ENCODE assay signal across 18 cellular contexts in genomic region chr13:40186636-40187323, GRCh38.
DNase-seq lines count a peak whose midpoint lies in the region; ATAC-seq and TF ChIP-seq lines count a peak whose summit lies in the region.
"Had no signal": no experiment of that assay in that cellular context is flagged by ENCODE, and none has a peak within 500 bp of the region (broad histone marks: within the 10 kb centered on the region; RNA-seq: fewer than 3 reads in every experiment).

No MANE protein-coding gene starts in this region.

- H3K4me1 ChIP-seq in CD8-positive, alpha-beta memory T cell (ENCODE audit: insufficient read depth, low read length), result peaks cover 78% of the 10 kb centered on the region
- H3K4me1 ChIP-seq in gastrocnemius medialis, result peaks cover 15 to 17% of the 10 kb centered on the region in 2 donors
- H3K4me1 ChIP-seq: SJSA1 had no signal

- no peak for TF ChIP-seq CTCF in natural killer cell (IDR thresholded peaks at IDR 0.05)
- no peak for TF ChIP-seq CTCF in gastrocnemius medialis (IDR thresholded peaks at IDR 0.05 in 4 of 5, conservative IDR thresholded peaks at IDR 0.05 in 1 of 5)

- in situ Hi-C loops in gastrocnemius medialis (cut with MboI; ENCODE audit: low sequenced_read_pairs in 4 of 4), result no loop called here

- H3K27me3 Mint-ChIP-seq in activated CD4-positive, alpha-beta T cell treated with anti-CD3 and anti-CD28 coated beads for 36 hours, result no peaks in the 10 kb centered on the region
- H3K27me3 Mint-ChIP-seq in CD8-positive, alpha-beta memory T cell, result peaks cover 0 to 1% of the 10 kb centered on the region in 2 donors
- H3K27me3 Mint-ChIP-seq in activated T-helper 2 cell treated with anti-CD3 and anti-CD28 coated beads, Interferon-gamma antibody, Interleukin-2, Interleukin-4, amounts not matched to agents 10 μg/mL and 5 μg/mL and 100 μg/mL, durations not matched to agents 14 hours and 24 hours and 36 hours (ENCODE audit: low read depth), result no peaks in the 10 kb centered on the region
- no peaks in the 10 kb centered on the region for H3K27me3 Mint-ChIP-seq in natural killer cell (ENCODE audit: low read depth in 2 of 2)

- intact Hi-C loops in activated CD4-positive, alpha-beta T cell treated with anti-CD3 and anti-CD28 coated beads for 36 hours (cut with DNase I, micrococcal nuclease), result loop anchor here in 1 of 2 experiments (2.0 to 5.0 kb wide), 6 partner anchors 36 to 476 kb away; no protein-coding TSS in a partner anchor
- intact Hi-C loops in activated T-helper 2 cell treated with anti-CD3 and anti-CD28 coated beads, Interferon-gamma antibody, Interleukin-2, Interleukin-4, amounts not matched to agents 10 μg/mL and 5 μg/mL and 100 μg/mL, durations not matched to agents 14 hours and 24 hours and 36 hours (cut with micrococcal nuclease), result no loop called here
- intact Hi-C loops in natural killer cell (cut with micrococcal nuclease), result no loop called here
- intact Hi-C loops in gastrocnemius medialis (cut with DNase I; ENCODE audit: low total_unique reads), result no loop called here

- no peak for DNase-seq in activated CD4-positive, alpha-beta T cell treated with anti-CD3 and anti-CD28 coated beads for 36 hours
- no peak for DNase-seq in activated CD4-positive, alpha-beta T cell treated with anti-CD3 and anti-CD28 coated beads, Interleukin-2, amount 50 U/mL, for 1 hour
- DNase-seq in CD8-positive, alpha-beta memory T cell, result peak in 1 of 5 donors; percentile 3
- no peak for DNase-seq in activated T-helper 2 cell treated with anti-CD3 and anti-CD28 coated beads, Interferon-gamma antibody, Interleukin-2, Interleukin-4, amounts not matched to agents 10 μg/mL and 5 μg/mL and 100 μg/mL, durations not matched to agents 14 hours and 24 hours and 36 hours (ENCODE audit: low spot score)
- DNase-seq in natural killer cell (no peak), gastrocnemius medialis (no peak), DMS53 (lab: John Stamatoyannopoulos, UW) (no peak), NCI-H524 (lab: John Stamatoyannopoulos, UW) (no peak)
- DNase-seq: HCEC 1CT, heart right ventricle, KBM-7, NCI-H2081 treated with DMSO at 0.1 percent for 48 hours, NCI-H526, nephron progenitor cell, OCI-M1, psoas muscle, upper lobe of right lung had no signal

- H3K27ac Mint-ChIP-seq in activated CD4-positive, alpha-beta T cell treated with anti-CD3 and anti-CD28 coated beads for 36 hours, result peak overlapping the region; percentile 73
- H3K27ac Mint-ChIP-seq in CD8-positive, alpha-beta memory T cell, result peak overlapping the region; percentile 68 to 96 (median 92)
- H3K27ac Mint-ChIP-seq in activated T-helper 2 cell treated with anti-CD3 and anti-CD28 coated beads, Interferon-gamma antibody, Interleukin-2, Interleukin-4, amounts not matched to agents 10 μg/mL and 5 μg/mL and 100 μg/mL, durations not matched to agents 14 hours and 24 hours and 36 hours, result peak overlapping the region; percentile 88
- peak overlapping the region in 1 of 2 donors; percentile 44 for H3K27ac Mint-ChIP-seq in natural killer cell
- H3K27ac Mint-ChIP-seq: nephron progenitor cell had no signal

- POLR2A ChIA-PET in activated CD4-positive, alpha-beta T cell treated with anti-CD3 and anti-CD28 coated beads for 36 hours (lab: Charles Lee), result no interaction called here
- POLR2A ChIA-PET in CD8-positive, alpha-beta memory T cell (lab: Charles Lee), result interaction anchor here (0.7 to 1.7 kb wide), 7 partner anchors 9 to 479 kb away, joined by 3 to 16 read pairs (median 3); no protein-coding TSS in a partner anchor

- H3K9me3 Mint-ChIP-seq in activated CD4-positive, alpha-beta T cell treated with anti-CD3 and anti-CD28 coated beads for 36 hours (ENCODE audit: low read depth), result no peaks in the 10 kb centered on the region
- H3K9me3 Mint-ChIP-seq in CD8-positive, alpha-beta memory T cell, result no peaks in the 10 kb centered on the region
- no peaks in the 10 kb centered on the region for H3K9me3 Mint-ChIP-seq in activated T-helper 2 cell treated with anti-CD3 and anti-CD28 coated beads, Interferon-gamma antibody, Interleukin-2, Interleukin-4, amounts not matched to agents 10 μg/mL and 5 μg/mL and 100 μg/mL, durations not matched to agents 14 hours and 24 hours and 36 hours
- H3K9me3 Mint-ChIP-seq in natural killer cell, result no peaks in the 10 kb centered on the region
- H3K9me3 Mint-ChIP-seq: nephron progenitor cell had no signal

- no peaks in the 10 kb centered on the region for H3K9me3 ChIP-seq in CD8-positive, alpha-beta memory T cell (ENCODE audit: low read length)
- no peaks in the 10 kb centered on the region for H3K9me3 ChIP-seq in gastrocnemius medialis
- H3K9me3 ChIP-seq: heart right ventricle, psoas muscle, SJSA1, upper lobe of right lung had no signal

- no peak for TF ChIP-seq POLR2A in gastrocnemius medialis (IDR thresholded peaks at IDR 0.05)

- peak overlapping the region; percentile 62 for H3K4me3 Mint-ChIP-seq in activated CD4-positive, alpha-beta T cell treated with anti-CD3 and anti-CD28 coated beads for 36 hours
- peak overlapping the region; percentile 44 to 85 (median 78) for H3K4me3 Mint-ChIP-seq in CD8-positive, alpha-beta memory T cell
- peak overlapping the region; percentile 23 for H3K4me3 Mint-ChIP-seq in activated T-helper 2 cell treated with anti-CD3 and anti-CD28 coated beads, Interferon-gamma antibody, Interleukin-2, Interleukin-4, amounts not matched to agents 10 μg/mL and 5 μg/mL and 100 μg/mL, durations not matched to agents 14 hours and 24 hours and 36 hours (ENCODE audit: low read depth)
- H3K4me3 Mint-ChIP-seq in natural killer cell, result peak overlapping the region; percentile 13
- H3K4me3 Mint-ChIP-seq: nephron progenitor cell had no signal

- no peak overlapping the region for H3K27ac ChIP-seq in CD8-positive, alpha-beta memory T cell (ENCODE audit: low read depth, low read length)
- H3K27ac ChIP-seq in gastrocnemius medialis, result no peak overlapping the region
- H3K27ac ChIP-seq: psoas muscle, SJSA1, upper lobe of right lung had no signal

- H3K4me1 Mint-ChIP-seq in activated CD4-positive, alpha-beta T cell treated with anti-CD3 and anti-CD28 coated beads for 36 hours, result peaks cover 80% of the 10 kb centered on the region
- H3K4me1 Mint-ChIP-seq in CD8-positive, alpha-beta memory T cell, result peaks cover 74 to 89% (median 78%) of the 10 kb centered on the region in 3 donors
- peaks cover 60% of the 10 kb centered on the region for H3K4me1 Mint-ChIP-seq in activated T-helper 2 cell treated with anti-CD3 and anti-CD28 coated beads, Interferon-gamma antibody, Interleukin-2, Interleukin-4, amounts not matched to agents 10 μg/mL and 5 μg/mL and 100 μg/mL, durations not matched to agents 14 hours and 24 hours and 36 hours (ENCODE audit: low read depth)
- H3K4me1 Mint-ChIP-seq in natural killer cell, result peaks cover 32 to 37% of the 10 kb centered on the region in 2 donors

- H3K36me3 Mint-ChIP-seq in activated CD4-positive, alpha-beta T cell treated with anti-CD3 and anti-CD28 coated beads for 36 hours (ENCODE audit: low read depth), result no peaks in the 10 kb centered on the region
- peaks cover 0 to 4% (median 4%) of the 10 kb centered on the region in 3 donors for H3K36me3 Mint-ChIP-seq in CD8-positive, alpha-beta memory T cell
- H3K36me3 Mint-ChIP-seq in activated T-helper 2 cell treated with anti-CD3 and anti-CD28 coated beads, Interferon-gamma antibody, Interleukin-2, Interleukin-4, amounts not matched to agents 10 μg/mL and 5 μg/mL and 100 μg/mL, durations not matched to agents 14 hours and 24 hours and 36 hours (ENCODE audit: low read depth), result no peaks in the 10 kb centered on the region
- H3K36me3 Mint-ChIP-seq in natural killer cell, result no peaks in the 10 kb centered on the region

- H3K4me3 ChIP-seq in CD8-positive, alpha-beta memory T cell (ENCODE audit: low read length), result peak overlapping the region; percentile 26
- no peak overlapping the region for H3K4me3 ChIP-seq in gastrocnemius medialis
- H3K4me3 ChIP-seq: heart right ventricle, psoas muscle, SJSA1, upper lobe of right lung had no signal

- H3K27me3 ChIP-seq in CD8-positive, alpha-beta memory T cell (ENCODE audit: insufficient read depth, low read length, poor library complexity, severe bottlenecking), result no peaks in the 10 kb centered on the region
- H3K27me3 ChIP-seq in gastrocnemius medialis, result no peaks in the 10 kb centered on the region
- H3K27me3 ChIP-seq: heart right ventricle, SJSA1, upper lobe of right lung had no signal

- peak; percentile 10 for ATAC-seq in activated CD4-positive, alpha-beta T cell treated with anti-CD3 and anti-CD28 coated beads for 36 hours
- ATAC-seq in natural killer cell, result no peak
- ATAC-seq in gastrocnemius medialis, result no peak
- ATAC-seq: heart right ventricle, upper lobe of right lung had no signal

- no peaks in the 10 kb centered on the region for H3K36me3 ChIP-seq in CD8-positive, alpha-beta memory T cell (ENCODE audit: insufficient read depth, low read length)
- H3K36me3 ChIP-seq in gastrocnemius medialis, result no peaks in the 10 kb centered on the region
- H3K36me3 ChIP-seq: heart right ventricle, SJSA1, upper lobe of right lung had no signal

- CTCF ChIA-PET in activated CD4-positive, alpha-beta T cell treated with anti-CD3 and anti-CD28 coated beads for 36 hours (lab: Charles Lee), result interaction anchor here (0.5 to 2.0 kb wide), 7 partner anchors 11 to 412 kb away, joined by 3 to 6 read pairs (median 5); no protein-coding TSS in a partner anchor
- CTCF ChIA-PET in CD8-positive, alpha-beta memory T cell (lab: Charles Lee), result interaction anchor here (0.6 to 2.1 kb wide), 12 partner anchors 18 to 602 kb away, joined by 3 to 10 read pairs (median 3); partner anchors contain the start of gene SLC25A15

Comparison
In these comparisons a context has a peak if more than half of its experiments do, and no peak if none do; other contexts are left out.
1. H3K4me3 Mint-ChIP-seq: peak in every context shown above with its lines; median percentile 78 in CD8-positive, alpha-beta memory T cell; 62 in activated CD4-positive, alpha-beta T cell treated with anti-CD3 and anti-CD28 coated beads for 36 hours; 23 in activated T-helper 2 cell treated with anti-CD3 and anti-CD28 coated beads, Interferon-gamma antibody, Interleukin-2, Interleukin-4, amounts not matched to agents 10 μg/mL and 5 μg/mL and 100 μg/mL, durations not matched to agents 14 hours and 24 hours and 36 hours; 13 in natural killer cell.